Comparison of ENCODE assay signal across 1 cellular context in genomic region chr20:61839223-61839911, GRCh38.
A peak's percentile ranks its signal among the peaks of the same experiment; 100 is the strongest.
TF ChIP-seq lines count a peak whose summit lies in the region.

No MANE protein-coding gene starts in this region.

TF ChIP-seq in K562, 482 proteins besides CTCF, POLR2A, EP300 and RAD21 (continued from another document):
- TF ChIP-seq ZBTB5 (IDR thresholded peaks at IDR 0.05) (0 out of 2 replicates have a peak, but pooled peaks have one; percentile 21), HDAC1 (IDR thresholded peaks at IDR 0.05) (0 out of 4 replicates have a peak, but pooled peaks of 1 of the 2 experiments have one; percentile 26), PML (IDR thresholded peaks at IDR 0.05; ENCODE audit: low read length) (no peak), GTF3C2 (IDR thresholded peaks at IDR 0.05; ENCODE audit: borderline replicate concordance, extremely low read depth, insufficient read length) (no peak)
